In the genomic region with DNA sequence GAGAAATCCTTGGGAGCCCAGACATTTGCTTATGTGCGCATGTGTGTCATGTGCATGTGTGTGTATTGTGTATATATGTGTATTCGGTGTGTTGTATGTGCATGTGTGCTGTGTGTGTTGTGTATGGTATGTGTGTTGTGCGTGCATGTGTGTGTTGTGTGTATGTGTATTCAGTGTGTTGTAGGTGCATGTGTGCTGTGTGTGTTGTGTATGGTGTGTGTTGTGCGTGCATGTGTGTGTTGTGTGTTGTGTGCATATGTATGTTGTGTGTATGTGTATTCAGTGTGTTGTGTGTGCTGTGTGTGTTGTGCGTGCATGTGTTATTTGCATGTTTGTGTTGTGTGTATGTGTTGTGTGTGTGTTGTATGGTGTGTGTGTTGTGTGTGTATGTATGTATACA, we compare ENCODE assay signal across 2 cellular contexts.
TF ChIP-seq lines count a peak whose summit lies in the region.

No MANE protein-coding gene starts in this region.

TF ChIP-seq in IMR-90, 13 proteins besides CTCF, POLR2A, EP300 and RAD21:
- TF ChIP-seq MAFK (IDR thresholded peaks at IDR 0.05; ENCODE audit: low read depth, low read length) (no peak), BHLHE40 (IDR thresholded peaks at IDR 0.05; ENCODE audit: low read depth, low read length) (no peak), MAZ (IDR thresholded peaks at IDR 0.05; ENCODE audit: borderline replicate concordance, low read depth, low read length) (no peak), RFX5 (IDR thresholded peaks at IDR 0.05; ENCODE audit: low read depth, low read length) (no peak), FOS (IDR thresholded peaks at IDR 0.05; ENCODE audit: low read depth, low read length) (no peak), CHD1 (IDR thresholded peaks at IDR 0.05; ENCODE audit: low read depth, low read length) (no peak), NFE2L2 (IDR thresholded peaks at IDR 0.05; ENCODE audit: low read depth, low read length) (no peak), CEBPB (IDR thresholded peaks at IDR 0.05; ENCODE audit: low read depth, low read length) (no peak), RCOR1 (IDR thresholded peaks at IDR 0.05; ENCODE audit: insufficient replicate concordance, low read length) (no peak), MXI1 (IDR thresholded peaks at IDR 0.05; ENCODE audit: borderline replicate concordance, low read depth, low read length) (no peak), SMC3 (IDR thresholded peaks at IDR 0.05; ENCODE audit: low read depth, low read length) (no peak), ELK1 (IDR thresholded peaks at IDR 0.05; ENCODE audit: borderline replicate concordance, low read depth, low read length) (no peak)
- TF ChIP-seq, protein P1, sequence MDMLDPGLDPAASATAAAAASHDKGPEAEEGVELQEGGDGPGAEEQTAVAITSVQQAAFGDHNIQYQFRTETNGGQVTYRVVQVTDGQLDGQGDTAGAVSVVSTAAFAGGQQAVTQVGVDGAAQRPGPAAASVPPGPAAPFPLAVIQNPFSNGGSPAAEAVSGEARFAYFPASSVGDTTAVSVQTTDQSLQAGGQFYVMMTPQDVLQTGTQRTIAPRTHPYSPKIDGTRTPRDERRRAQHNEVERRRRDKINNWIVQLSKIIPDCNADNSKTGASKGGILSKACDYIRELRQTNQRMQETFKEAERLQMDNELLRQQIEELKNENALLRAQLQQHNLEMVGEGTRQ (IDR thresholded peaks at IDR 0.05; ENCODE audit: low read depth, low read length): no peak

TF ChIP-seq in H1, 55 proteins besides CTCF, POLR2A, EP300 and RAD21:
- no peak for TF ChIP-seq SIRT6 (IDR thresholded peaks at IDR 0.05; ENCODE audit: low read length)
- TF ChIP-seq POLR2AphosphoS5 (IDR thresholded peaks at IDR 0.05; ENCODE audit: low read depth, low read length): no peak
- TF ChIP-seq YY1 (IDR thresholded peaks at IDR 0.05; ENCODE audit: low read depth, low read length): no peak
- TF ChIP-seq TAF1 (IDR thresholded peaks at IDR 0.05; ENCODE audit: low read depth, low read length): no peak
- no peak for TF ChIP-seq BCL11A (IDR thresholded peaks at IDR 0.05; ENCODE audit: low read depth in 2 of 2, low read length in 2 of 2)
- no peak for TF ChIP-seq PHF8 (conservative IDR thresholded peaks at IDR 0.05; ENCODE audit: low read depth, low read length)
- TF ChIP-seq GABPA (IDR thresholded peaks at IDR 0.05; ENCODE audit: borderline replicate concordance, insufficient read depth, low read length): no peak
- TF ChIP-seq TBP (IDR thresholded peaks at IDR 0.05; ENCODE audit: low read depth, low read length): no peak
- no peak for TF ChIP-seq RXRA (IDR thresholded peaks at IDR 0.05; ENCODE audit: insufficient read depth, low read depth, low read length)
- no peak for TF ChIP-seq SIX5 (IDR thresholded peaks at IDR 0.05; ENCODE audit: low read depth, low read length)
- no peak for TF ChIP-seq MAFK (IDR thresholded peaks at IDR 0.05; ENCODE audit: low read depth, low read length)
- no peak for TF ChIP-seq TAF7 (optimal IDR thresholded peaks at IDR 0.05; ENCODE audit: borderline replicate concordance, low read depth, low read length)
- no peak for TF ChIP-seq EGR1 (IDR thresholded peaks at IDR 0.05; ENCODE audit: borderline replicate concordance, low read depth, low read length)
- TF ChIP-seq HDAC6 (IDR thresholded peaks at IDR 0.05; ENCODE audit: low read depth, low read length): no peak
